ENCODE assay signal across 8 cellular contexts in the genomic region with DNA sequence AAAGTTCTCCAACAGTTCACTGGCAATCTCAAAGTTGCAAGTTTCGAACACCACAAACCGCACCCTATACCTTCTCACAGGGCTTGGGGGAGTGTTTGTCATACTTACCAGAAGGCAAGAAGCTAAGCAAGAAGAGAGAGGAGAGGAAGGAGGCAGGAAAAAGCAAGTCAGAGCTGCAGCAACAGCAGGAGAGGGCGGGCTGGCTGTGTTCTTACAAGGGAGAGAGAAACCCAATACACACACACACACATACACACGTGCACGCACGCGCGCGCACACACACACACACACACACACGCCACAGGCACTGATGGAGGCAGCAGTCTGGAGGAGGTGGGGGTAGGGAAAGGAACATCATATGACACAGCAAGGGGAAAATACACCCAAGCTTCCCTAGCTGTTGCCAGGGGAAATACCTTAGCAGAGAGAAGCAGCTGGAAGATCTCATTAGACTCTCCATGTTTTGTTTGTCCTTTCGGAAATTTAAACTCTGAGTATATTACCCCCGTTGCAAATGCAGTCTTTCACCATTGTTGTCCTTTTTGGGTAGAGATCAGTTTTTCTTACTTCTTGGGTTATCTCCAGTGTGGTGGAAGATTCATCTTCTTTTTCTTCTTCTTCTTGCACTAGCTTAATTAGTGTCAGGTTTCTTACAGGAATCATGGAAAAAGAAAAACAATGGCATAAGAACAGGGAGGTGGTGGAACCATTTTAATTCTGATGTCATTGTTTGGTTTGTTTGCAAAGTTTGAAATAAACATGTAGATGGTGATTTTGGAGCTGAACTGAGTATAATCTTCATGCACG. TPM values are rescaled to one million over a fixed set of nuclear protein-coding genes. Genes with fewer than 3 reads are reported as not detected.
DNase-seq lines count a peak whose midpoint lies in the region; ATAC-seq and TF ChIP-seq lines count a peak whose summit lies in the region.

A gene (minus strand): TSS at position 186 of the 807 bp plus-strand sequence. CDS start 3,099 bp downstream, outside the sequence.

- no peaks in the 10 kb centered on the region for H3F3A ChIP-seq in PC-9 (ENCODE audit: insufficient read depth, low read depth)

- H3K9me2 ChIP-seq in PC-9 (ENCODE audit: insufficient read depth), result no peaks in the 10 kb centered on the region

- no peak within 1 kb of the TSS for H3K4me2 ChIP-seq in PC-9

- TF ChIP-seq POLR2A in transverse colon (IDR thresholded peaks at IDR 0.05), result peak; percentile 42

- peak; percentile 83 for DNase-seq in NK-92 treated with Interleukin-12 subunit alpha and Interleukin-12 subunit beta, amount 100 ng/mL, for 24 hours (lab: John Stamatoyannopoulos, UW)
- DNase-seq in NK-92 (lab: John Stamatoyannopoulos, UW; ENCODE audit: unreplicated experiment) (no peak), PC-9 (peak in 1 of 2 experiments; percentile 31), foreskin melanocyte (peak; percentile 40), posterior cingulate gyrus (peak; percentile 19 to 93 (median 48)), transverse colon (peak; percentile 78)
- peak; percentile 80 for DNase-seq in activated T-helper 1 cell treated with anti-CD3 and anti-CD28 coated beads, Interleukin-12 subunit alpha, Interleukin-12 subunit beta, Interleukin-2, Interleukin-4 antibody, amounts not matched to agents 30 ng/mL and 10 ng/mL and 1 ng/mL, durations not matched to agents 14 hours and 24 hours and 36 hours (ENCODE audit: low spot score)

- in situ Hi-C loops in transverse colon (cut with MboI; ENCODE audit: low pct_ligation_motif_present in 1 of 4, low pct_unique_long_range_greater_than_20kb in 1 of 4, low sequenced_read_pairs in 3 of 4), result no loop called here

- 0 out of 2 replicates have a peak, but pooled peaks cover 5% of the 10 kb centered on the region for H3K4me1 ChIP-seq in PC-9 (replicated peaks; ENCODE audit: insufficient read depth)
- H3K4me1 ChIP-seq in transverse colon, result peaks cover 3 to 30% (median 8%) of the 10 kb centered on the region in 4 donors

- H4K20me1 ChIP-seq in PC-9 (ENCODE audit: insufficient read depth), result no peaks in the 10 kb centered on the region

- peak; percentile 70 for ATAC-seq in HG03045 (IDR thresholded peaks at IDR 0.05; ENCODE audit: unreplicated experiment)

- TF ChIP-seq CTCF in PC-9 (conservative IDR thresholded peaks at IDR 0.05) (no peak), transverse colon (IDR thresholded peaks at IDR 0.05) (no peak)

- H3K27me3 ChIP-seq in PC-9 (ENCODE audit: insufficient read depth, low read depth), result no peaks in the 10 kb centered on the region
- H3K27me3 ChIP-seq in transverse colon, result no peaks in the 10 kb centered on the region

- no peaks in the 10 kb centered on the region for H3K79me2 ChIP-seq in PC-9 (ENCODE audit: low read depth)

- 25 to 37% methylated on average over 6 to 13 of the region's 13 CpGs for WGBS in transverse colon (ENCODE audit: low coverage in 1 of 2), 2 donors

- no peak within 1 kb of the TSS for H3K27ac ChIP-seq in PC-9
- peak within 1 kb of the TSS; percentile 77 to 83 (median 80) for H3K27ac ChIP-seq in transverse colon

- H3K36me3 ChIP-seq in PC-9 (ENCODE audit: low read depth) (no peaks in the 10 kb centered on the region), transverse colon (no peaks in the 10 kb centered on the region)

- POLR2A ChIA-PET in PC-9 (lab: Charles Lee; ENCODE audit: unreplicated experiment), result interaction anchor here (0.6 kb wide), 1 partner anchor 792 kb away, joined by 3 read pairs; no protein-coding TSS in a partner anchor

- peak within 1 kb of the TSS; percentile 98 for H3K27ac Mint-ChIP-seq in activated T-helper 1 cell treated with anti-CD3 and anti-CD28 coated beads, Interleukin-12 subunit alpha, Interleukin-12 subunit beta, Interleukin-2, Interleukin-4 antibody, amounts not matched to agents 30 ng/mL and 10 ng/mL and 1 ng/mL, durations not matched to agents 14 hours and 24 hours and 36 hours

- no peak for TF ChIP-seq EP300 in transverse colon (IDR thresholded peaks at IDR 0.05; ENCODE audit: low read depth)

- intact Hi-C loops in PC-9 (cut with micrococcal nuclease; ENCODE audit: unreplicated experiment) (no loop called here), posterior cingulate gyrus (cut with DNase I) (no loop called here), transverse colon (cut with DNase I; ENCODE audit: low total_unique reads) (no loop called here)
- intact Hi-C loops in activated T-helper 1 cell treated with anti-CD3 and anti-CD28 coated beads, Interleukin-12 subunit alpha, Interleukin-12 subunit beta, Interleukin-2, Interleukin-4 antibody, amounts not matched to agents 30 ng/mL and 10 ng/mL and 1 ng/mL, durations not matched to agents 14 hours and 24 hours and 36 hours (cut with micrococcal nuclease), result loop anchor here (1.0 to 10.0 kb wide), 17 partner anchors 13 to 1615 kb away; a partner anchor contains a TSS

- H3K4me3 Mint-ChIP-seq in activated T-helper 1 cell treated with anti-CD3 and anti-CD28 coated beads, Interleukin-12 subunit alpha, Interleukin-12 subunit beta, Interleukin-2, Interleukin-4 antibody, amounts not matched to agents 30 ng/mL and 10 ng/mL and 1 ng/mL, durations not matched to agents 14 hours and 24 hours and 36 hours, result peak within 1 kb of the TSS; percentile 73

- H3K4me3 ChIP-seq in PC-9 (no peak within 1 kb of the TSS), transverse colon (peak within 1 kb of the TSS in 1 of 4 donors; percentile 10)

- H3K9me3 ChIP-seq in PC-9 (ENCODE audit: insufficient read depth, low read depth), result no peaks in the 10 kb centered on the region
- no peaks in the 10 kb centered on the region for H3K9me3 ChIP-seq in transverse colon

- peak within 1 kb of the TSS; percentile 45; the same call in 1 of the 2 replicates for H2AFZ ChIP-seq in PC-9

- CTCF ChIA-PET in PC-9 (lab: Charles Lee), result no interaction called here

- peaks cover 13% of the 10 kb centered on the region for H3K9me3 Mint-ChIP-seq in activated T-helper 1 cell treated with anti-CD3 and anti-CD28 coated beads, Interleukin-12 subunit alpha, Interleukin-12 subunit beta, Interleukin-2, Interleukin-4 antibody, amounts not matched to agents 30 ng/mL and 10 ng/mL and 1 ng/mL, durations not matched to agents 14 hours and 24 hours and 36 hours

- peaks cover 84% of the 10 kb centered on the region for H3K4me1 Mint-ChIP-seq in activated T-helper 1 cell treated with anti-CD3 and anti-CD28 coated beads, Interleukin-12 subunit alpha, Interleukin-12 subunit beta, Interleukin-2, Interleukin-4 antibody, amounts not matched to agents 30 ng/mL and 10 ng/mL and 1 ng/mL, durations not matched to agents 14 hours and 24 hours and 36 hours (ENCODE audit: low read depth)

- H3K27me3 Mint-ChIP-seq in activated T-helper 1 cell treated with anti-CD3 and anti-CD28 coated beads, Interleukin-12 subunit alpha, Interleukin-12 subunit beta, Interleukin-2, Interleukin-4 antibody, amounts not matched to agents 30 ng/mL and 10 ng/mL and 1 ng/mL, durations not matched to agents 14 hours and 24 hours and 36 hours (ENCODE audit: insufficient read depth), result peaks cover 2% of the 10 kb centered on the region

- no TSS peak for BruUV-seq in PC-9 (replicated peaks; lab: Mats Ljungman, UMichigan)

- H3K36me3 Mint-ChIP-seq in activated T-helper 1 cell treated with anti-CD3 and anti-CD28 coated beads, Interleukin-12 subunit alpha, Interleukin-12 subunit beta, Interleukin-2, Interleukin-4 antibody, amounts not matched to agents 30 ng/mL and 10 ng/mL and 1 ng/mL, durations not matched to agents 14 hours and 24 hours and 36 hours (ENCODE audit: low read depth), result peaks cover 13% of the 10 kb centered on the region

RNA-seq across cellular contexts. Expression of the gene that starts here (rescaled TPM):
- total RNA-seq in PC-9 (2021) (0.09 TPM in 1 of 2 replicates, not detected in the other), transverse colon (1 to 10 TPM in 2 of 4 donors, under 1 TPM in 1, not detected in 1; 0.27 to 6.6 (median 2.1) TPM)
- 0.08 TPM in 1 of 2 replicates, not detected in the other for total RNA-seq in activated T-helper 1 cell treated with anti-CD3 and anti-CD28 coated beads, Interleukin-12 subunit alpha, Interleukin-12 subunit beta, Interleukin-2, Interleukin-4 antibody, amounts not matched to agents 30 ng/mL and 10 ng/mL and 1 ng/mL, durations not matched to agents 14 hours and 24 hours and 36 hours

Comparison
In these comparisons a context has a peak if more than half of its experiments do, and no peak if none do; other contexts are left out.
1. Peak in DNase-seq in activated T-helper 1 cell treated with anti-CD3 and anti-CD28 coated beads, Interleukin-12 subunit alpha, Interleukin-12 subunit beta, Interleukin-2, Interleukin-4 antibody, amounts not matched to agents 30 ng/mL and 10 ng/mL and 1 ng/mL, durations not matched to agents 14 hours and 24 hours and 36 hours; RNA of the gene not detected or under 1 TPM.